1 cellular context compared by ENCODE assay signal in the genomic region with DNA sequence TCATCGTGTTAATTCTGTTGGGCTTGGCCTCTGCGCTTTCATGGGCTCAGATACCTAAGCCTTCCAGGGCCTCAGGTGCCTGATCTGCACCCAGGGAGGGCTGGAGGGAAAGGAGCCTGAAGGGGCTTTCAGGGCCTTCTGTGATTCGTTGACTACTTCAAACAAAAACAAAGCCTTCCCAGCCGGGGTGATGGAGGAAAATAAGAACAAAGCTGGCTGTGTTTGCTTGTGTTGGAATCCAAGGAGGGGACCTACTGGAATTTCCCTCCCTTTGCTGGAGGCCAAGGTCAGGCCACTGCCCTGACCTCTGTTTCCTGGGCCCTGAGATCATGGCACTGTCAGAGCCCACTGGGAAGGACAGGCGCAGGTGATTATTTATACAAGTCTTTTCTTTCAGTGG.
TF ChIP-seq lines count a peak whose summit lies in the region.

No MANE protein-coding gene starts in this region.

TF ChIP-seq in WTC11, 78 proteins besides CTCF, POLR2A, EP300 and RAD21 (continued from another document):
- TF ChIP-seq OVOL2 (CRISPR knock-in tag; IDR thresholded peaks at IDR 0.05; ENCODE audit: borderline replicate concordance) (no peak), ZBTB21 (CRISPR knock-in tag; IDR thresholded peaks at IDR 0.05; ENCODE audit: borderline replicate concordance) (no peak)
TF ChIP-seq in WTC11: peak in this region for 0.
